23 cellular contexts compared by ENCODE assay signal in the genomic region with DNA sequence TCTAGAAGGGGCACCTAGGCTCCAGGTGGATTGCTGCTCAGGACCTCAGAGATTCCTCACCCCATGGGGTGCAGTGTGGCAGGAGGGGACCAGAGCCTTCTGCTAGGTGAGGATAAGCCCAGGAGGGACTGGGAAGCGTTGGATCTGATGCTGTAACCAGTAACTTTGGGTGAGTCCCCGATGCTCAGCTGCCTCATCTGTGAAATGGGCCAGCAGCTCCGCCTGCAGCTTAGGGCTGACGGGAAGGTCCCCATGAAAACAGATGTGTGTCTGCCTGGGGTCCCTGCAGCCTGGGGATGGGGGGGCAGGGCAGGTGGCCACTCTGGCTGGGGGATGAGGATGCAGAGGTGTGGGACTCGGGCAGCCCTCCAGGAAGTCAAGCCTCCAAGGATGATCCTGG. TPM values are rescaled to one million over a fixed set of nuclear protein-coding genes. Genes with fewer than 3 reads are reported as not detected.
DNase-seq lines count a peak whose midpoint lies in the region; ATAC-seq, FAIRE-seq and TF ChIP-seq lines count a peak whose summit lies in the region.
"Had no signal": no experiment of that assay in that cellular context is flagged by ENCODE, and none has a peak within 500 bp of the region (broad histone marks: within the 10 kb centered on the region; RNA-seq: fewer than 3 reads in every experiment).

No MANE protein-coding gene starts in this region.

- H3K4me3 ChIP-seq in HepG2 (replicated peaks in 1 of 3; ENCODE audit: insufficient read depth in 1 of 3, low read depth in 2 of 3, low read length in 3 of 3) (no peak overlapping the region), right lobe of liver (no peak overlapping the region)
- H3K4me3 ChIP-seq: BLaER1 treated with 17β-estradiol and CSF1 and Interleukin-3, amounts not matched to agents 10 nM and 100 nM; GM12878; GM23248 had no signal

- in situ Hi-C loops in HepG2 (cut with HindIII; ENCODE audit: extremely low pct_ligation_motif_present, low pct_unique_long_range_greater_than_20kb), result no loop called here

- H3K27ac ChIP-seq in HepG2 (ENCODE audit: extremely low read length, insufficient read depth, low read length), result no peak overlapping the region
- no peak overlapping the region for H3K27ac ChIP-seq in right lobe of liver
- H3K27ac ChIP-seq: BLaER1 treated with 17β-estradiol and CSF1 and Interleukin-3, amounts not matched to agents 10 nM and 100 nM; GM23248 had no signal

- H3K79me2 ChIP-seq in HepG2 (ENCODE audit: insufficient read depth, low read length), result no peaks in the 10 kb centered on the region

- TF ChIP-seq POLR2A in HepG2 (IDR thresholded peaks at IDR 0.05; ENCODE audit: insufficient read depth in 1 of 2, low read depth in 2 of 2, low read length in 2 of 2) (no peak), right lobe of liver (IDR thresholded peaks at IDR 0.05) (no peak)

- H3K4me3 Mint-ChIP-seq in WTC11 (no peak overlapping the region), neural crest cell (peak overlapping the region; percentile 81)

- H3K9me3 Mint-ChIP-seq in WTC11 (no peaks in the 10 kb centered on the region), neural crest cell (no peaks in the 10 kb centered on the region)
- H3K9me3 Mint-ChIP-seq: CD4-positive, alpha-beta T cell; CD8-positive, alpha-beta memory T cell had no signal

- no peak overlapping the region for H3K9ac ChIP-seq in HepG2 (ENCODE audit: insufficient read depth, low read depth, low read length)
- H3K9ac ChIP-seq: BLaER1 treated with 17β-estradiol and CSF1 and Interleukin-3, amounts not matched to agents 10 nM and 100 nM; GM23248 had no signal

- intact Hi-C loops in HepG2 (cut with micrococcal nuclease; ENCODE audit: unreplicated experiment) (loop anchor here (5.0 kb wide), 2 partner anchors 37 to 53 kb away; partner anchors contain the start of gene ECI1), right lobe of liver (cut with DNase I) (loop anchor here (10.0 kb wide), 1 partner anchor 306 kb away; no protein-coding TSS in a partner anchor)

- 37% methylated on average over 3 of the region's 5 CpGs for WGBS in HepG2 (ENCODE audit: low lambda C conversion rate)
- WGBS in right lobe of liver (ENCODE audit: insufficient coverage, low coverage, low lambda C conversion rate, missing lambda C conversion rate), result 53% methylated on average over 2 of the region's 5 CpGs

- no peaks in the 10 kb centered on the region for H4K20me1 ChIP-seq in HepG2 (ENCODE audit: insufficient read depth, low read length)

- H3K36me3 ChIP-seq in HepG2 (replicated peaks in 1 of 2; ENCODE audit: control insufficient read depth in 1 of 2, insufficient read depth in 2 of 2, low read length in 2 of 2) (no peaks in the 10 kb centered on the region), right lobe of liver (no peaks in the 10 kb centered on the region)
- H3K36me3 ChIP-seq: BLaER1 treated with 17β-estradiol and CSF1 and Interleukin-3, amounts not matched to agents 10 nM and 100 nM had no signal

- 0 out of 2 replicates have a peak overlapping the region, but pooled peaks have one; percentile 7 for H3K4me2 ChIP-seq in HepG2 (ENCODE audit: low read depth, low read length)
- H3K4me2 ChIP-seq: BLaER1 treated with 17β-estradiol and CSF1 and Interleukin-3, amounts not matched to agents 10 nM and 100 nM had no signal

- peaks cover 41% of the 10 kb centered on the region for H3K4me1 ChIP-seq in HepG2 (ENCODE audit: insufficient read depth, low read length)
- peaks cover 0 to 10% (median 0%) of the 10 kb centered on the region in 4 donors for H3K4me1 ChIP-seq in right lobe of liver

- TF ChIP-seq EP300 in HepG2 (IDR thresholded peaks at IDR 0.05; ENCODE audit: low read depth in 2 of 2, low read length in 2 of 2) (no peak), HepG2 (CRISPR knock-in tag; IDR thresholded peaks at IDR 0.05; ENCODE audit: borderline replicate concordance) (no peak)

- H3K27me3 ChIP-seq in HepG2 (ENCODE audit: control insufficient read depth in 1 of 2, insufficient read depth in 2 of 2, low read length in 2 of 2), result peaks cover 2 to 34% of the 10 kb centered on the region in 2 experiments; a peak in 3 of 5 replicates
- H3K27me3 ChIP-seq in right lobe of liver, result peaks cover 0 to 11% of the 10 kb centered on the region in 2 donors

- H3K9me3 ChIP-seq in HepG2 (ENCODE audit: low read length) (no peaks in the 10 kb centered on the region), right lobe of liver (no peaks in the 10 kb centered on the region)
- H3K9me3 ChIP-seq: BLaER1 treated with 17β-estradiol and CSF1 and Interleukin-3, amounts not matched to agents 10 nM and 100 nM had no signal

- H3K4me1 Mint-ChIP-seq in WTC11 (peaks cover 4% of the 10 kb centered on the region; the same call in 1 of the 2 replicates), neural crest cell (peaks cover 10% of the 10 kb centered on the region)

- POLR2A ChIA-PET in HepG2 (lab: Yijun Ruan, JAX) (interaction anchor here (1.0 to 1.3 kb wide), 3 partner anchors 16 to 44 kb away, joined by 3 to 5 read pairs (median 4); partner anchors contain the start of genes PGP and TRAF7), WTC11 (lab: Charles Lee) (interaction anchor here (1.1 kb wide), 1 partner anchor 12 kb away, joined by 4 read pairs; the partner anchor contains the start of gene BRICD5)

- BruUV-seq in HepG2 (replicated peaks; lab: Mats Ljungman, UMichigan), result no TSS peak

- DNase-seq in HepG2 (ENCODE audit: low spot score), result no peak
- DNase-seq in right lobe of liver, result no peak
- DNase-seq in WTC11 (ENCODE audit: low spot score), result no peak
- no peak for DNase-seq in neural crest cell (ENCODE audit: low read depth, low spot score)
- DNase-seq in germinal center (ENCODE audit: low spot score), result no peak
- DNase-seq in SHP77 (lab: John Stamatoyannopoulos, UW), result no peak
- DNase-seq: CD4-positive, alpha-beta T cell; CD8-positive, alpha-beta memory T cell; DMS 273 treated with DMSO at 0.1 percent for 48 hours; DMS79; EL; GDM1; GM23248; H9 had no signal

- no peaks in the 10 kb centered on the region for H3K36me3 Mint-ChIP-seq in WTC11
- no peaks in the 10 kb centered on the region for H3K36me3 Mint-ChIP-seq in neural crest cell (ENCODE audit: low read depth)
- H3K36me3 Mint-ChIP-seq: CD14-positive monocyte; CD8-positive, alpha-beta memory T cell had no signal

- CTCF ChIA-PET in HepG2 (lab: Yijun Ruan, JAX; ENCODE audit: low intra/inter-chr PET ratio, low total read pairs), result no interaction called here
- CTCF ChIA-PET in WTC11 (lab: Charles Lee), result interaction anchor here (0.9 kb wide), 1 partner anchor 16 kb away, joined by 3 read pairs; no protein-coding TSS in a partner anchor

- H3K27me3 Mint-ChIP-seq in WTC11 (ENCODE audit: low read depth) (peaks cover 56% of the 10 kb centered on the region), neural crest cell (ENCODE audit: low read depth) (peaks cover 34% of the 10 kb centered on the region)

- H3K27ac Mint-ChIP-seq in WTC11 (no peak overlapping the region), neural crest cell (ENCODE audit: unreplicated experiment) (no peak overlapping the region)
- H3K27ac Mint-ChIP-seq: B cell; CD4-positive, alpha-beta T cell; H9 had no signal

- ATAC-seq in HepG2, result no peak
- ATAC-seq in right lobe of liver, result no peak
- ATAC-seq in WTC11, result no peak
- no peak for ATAC-seq in HG03108 (IDR thresholded peaks at IDR 0.05; ENCODE audit: unreplicated experiment)
- ATAC-seq: GM12878, HCT116 had no signal

- no peak for TF ChIP-seq RAD21 in HepG2 (CRISPR knock-in tag; IDR thresholded peaks at IDR 0.05)

- no peak for FAIRE-seq in HepG2 (lab: Jason Lieb, UNC)
- FAIRE-seq: A204.1, D721Med, GM12878, GM19239 had no signal

- TF ChIP-seq CTCF in HepG2 (CRISPR knock-in tag; IDR thresholded peaks at IDR 0.05) (no peak), right lobe of liver (IDR thresholded peaks at IDR 0.05) (no peak), WTC11 (IDR thresholded peaks at IDR 0.05) (no peak), neural crest cell (conservative IDR thresholded peaks at IDR 0.05) (no peak)

- no peak overlapping the region for H2AFZ ChIP-seq in HepG2 (ENCODE audit: low read length)
- H2AFZ ChIP-seq: GM23248 had no signal

RNA-seq across cellular contexts. Expression of gene CASKIN1, which starts 2.7 kb away (rescaled TPM):
- 1.2 and 1.4 TPM in 2 replicates for total RNA-seq in HepG2 (2016; rRNA removed; fragmentation: Illumina TruSeq; extraction: Trizol)
- total RNA-seq in HepG2 (2016; cell fraction: cytosol; rRNA removed; fragmentation: Illumina TruSeq; extraction: Trizol; ENCODE audit: low read depth), result 0.20 and 2.1 TPM in 2 replicates
- 0.56 and 0.91 TPM in 2 replicates for total RNA-seq in HepG2 (2016; cell fraction: insoluble cytoplasmic fraction; rRNA removed; fragmentation: Illumina TruSeq; extraction: Trizol)
- total RNA-seq in HepG2 (2016; cell fraction: membrane; rRNA removed; fragmentation: Illumina TruSeq; extraction: Trizol), result 0.65 and 0.76 TPM in 2 replicates
- 0.65 and 1.9 TPM in 2 replicates for total RNA-seq in HepG2 (2016; cell fraction: nucleus; rRNA removed; fragmentation: Illumina TruSeq; extraction: Trizol)
- 2.2 and 9.4 TPM in 2 replicates for polyA plus RNA-seq in HepG2 (2011; rRNA removed)
- polyA plus RNA-seq in HepG2 (2011; cell fraction: cytosol; rRNA removed), result 0.65 and 1.0 TPM in 2 replicates
- 13.6 and 21.2 TPM in 2 replicates for polyA plus RNA-seq in HepG2 (2011; cell fraction: nucleus; rRNA removed)
- polyA plus RNA-seq in HepG2 (2012), result 2.3 and 3.3 TPM in 2 replicates
- polyA plus RNA-seq in HepG2 (2016; cell fraction: cytosol; fragmentation: Illumina TruSeq; extraction: Trizol; ENCODE audit: low read depth), result 0.10 TPM in 2 replicates
- 0.49 and 0.81 TPM in 2 replicates for polyA plus RNA-seq in HepG2 (2016; cell fraction: insoluble cytoplasmic fraction; fragmentation: Illumina TruSeq; extraction: Trizol; ENCODE audit: low read depth)
- 0.34 and 0.36 TPM in 2 replicates for polyA plus RNA-seq in HepG2 (2016; cell fraction: membrane; fragmentation: Illumina TruSeq; extraction: Trizol; ENCODE audit: low read depth)
- 4.1 and 6.3 TPM in 2 replicates for polyA plus RNA-seq in HepG2 (2016; cell fraction: nucleus; fragmentation: Illumina TruSeq; extraction: Trizol; ENCODE audit: insufficient read depth, low read depth)
- polyA minus RNA-seq in HepG2 (2011; rRNA and poly(A)+ RNA removed; ENCODE audit: low replicate concordance), result 4.0 TPM in 1 of 2 replicates, not detected in the other
- 0.88 and 1.8 TPM in 2 replicates for polyA minus RNA-seq in HepG2 (2011; cell fraction: cytosol; rRNA and poly(A)+ RNA removed)
- 1.5 and 2.7 TPM in 2 replicates for polyA minus RNA-seq in HepG2 (2011; cell fraction: nucleus; rRNA and poly(A)+ RNA removed)
- total RNA-seq in right lobe of liver, result not detected
- total RNA-seq in WTC11 (2021), result 9.4 to 15.7 TPM (median 11.3 TPM) in 3 replicates
- total RNA-seq in neural crest cell, result 18.9 and 20.2 TPM in 2 replicates
- total RNA-seq: B cell, GM23248 had no signal
- polyA plus RNA-seq: CD14-positive monocyte; CD8-positive, alpha-beta memory T cell; GM23248 had no signal

RNA-seq across cellular contexts. Expression of gene MLST8, which starts 6.2 kb away (rescaled TPM):
- total RNA-seq in HepG2 (2016; rRNA removed; fragmentation: Illumina TruSeq; extraction: Trizol) (25.2 and 30.8 TPM in 2 replicates), right lobe of liver (10 to 100 TPM; 13.1 to 51.0 (median 17.5) TPM), WTC11 (2021) (71.6 to 76.1 TPM (median 75.9 TPM) in 3 replicates), neural crest cell (68.1 and 69.2 TPM in 2 replicates)
- total RNA-seq in HepG2 (2016; cell fraction: cytosol; rRNA removed; fragmentation: Illumina TruSeq; extraction: Trizol; ENCODE audit: low read depth), result 66.8 and 68.3 TPM in 2 replicates
- total RNA-seq in HepG2 (2016; cell fraction: insoluble cytoplasmic fraction; rRNA removed; fragmentation: Illumina TruSeq; extraction: Trizol), result 24.8 and 34.9 TPM in 2 replicates
- 73.3 and 82.0 TPM in 2 replicates for total RNA-seq in HepG2 (2016; cell fraction: membrane; rRNA removed; fragmentation: Illumina TruSeq; extraction: Trizol)
- total RNA-seq in HepG2 (2016; cell fraction: nucleus; rRNA removed; fragmentation: Illumina TruSeq; extraction: Trizol), result 20.0 and 20.9 TPM in 2 replicates
- 70.9 and 72.7 TPM in 2 replicates for polyA plus RNA-seq in HepG2 (2011; rRNA removed)
- 88.3 and 159 TPM in 2 replicates for polyA plus RNA-seq in HepG2 (2011; cell fraction: cytosol; rRNA removed)
- 109 and 133 TPM in 2 replicates for polyA plus RNA-seq in HepG2 (2011; cell fraction: nucleus; rRNA removed)
- polyA plus RNA-seq in HepG2 (2012), result 26.5 and 34.3 TPM in 2 replicates
- polyA plus RNA-seq in HepG2 (2016; cell fraction: cytosol; fragmentation: Illumina TruSeq; extraction: Trizol; ENCODE audit: low read depth), result 136 and 139 TPM in 2 replicates
- 45.5 and 48.4 TPM in 2 replicates for polyA plus RNA-seq in HepG2 (2016; cell fraction: insoluble cytoplasmic fraction; fragmentation: Illumina TruSeq; extraction: Trizol; ENCODE audit: low read depth)
- 121 and 123 TPM in 2 replicates for polyA plus RNA-seq in HepG2 (2016; cell fraction: membrane; fragmentation: Illumina TruSeq; extraction: Trizol; ENCODE audit: low read depth)
- polyA plus RNA-seq in HepG2 (2016; cell fraction: nucleus; fragmentation: Illumina TruSeq; extraction: Trizol; ENCODE audit: insufficient read depth, low read depth), result 52.7 and 57.3 TPM in 2 replicates
- 111 and 121 TPM in 2 replicates for polyA minus RNA-seq in HepG2 (2011; rRNA and poly(A)+ RNA removed; ENCODE audit: low replicate concordance)
- 30.5 and 31.0 TPM in 2 replicates for polyA minus RNA-seq in HepG2 (2011; cell fraction: cytosol; rRNA and poly(A)+ RNA removed)
- 41.5 and 46.5 TPM in 2 replicates for polyA minus RNA-seq in HepG2 (2011; cell fraction: nucleus; rRNA and poly(A)+ RNA removed)

RNA-seq across cellular contexts. Expression of gene BRICD5, which starts 11.6 kb away (rescaled TPM):
- total RNA-seq in HepG2 (2016; rRNA removed; fragmentation: Illumina TruSeq; extraction: Trizol) (1.7 and 5.8 TPM in 2 replicates), right lobe of liver (1 to 10 TPM in 4 of 6 experiments, under 1 TPM in 2; 0.74 to 3.7 (median 2.0) TPM), WTC11 (2021) (12.5 to 15.2 TPM (median 13.6 TPM) in 3 replicates), neural crest cell (31.2 and 32.0 TPM in 2 replicates)
- total RNA-seq in HepG2 (2016; cell fraction: cytosol; rRNA removed; fragmentation: Illumina TruSeq; extraction: Trizol; ENCODE audit: low read depth), result 2.2 and 3.3 TPM in 2 replicates
- total RNA-seq in HepG2 (2016; cell fraction: insoluble cytoplasmic fraction; rRNA removed; fragmentation: Illumina TruSeq; extraction: Trizol), result 1.6 and 6.3 TPM in 2 replicates
- total RNA-seq in HepG2 (2016; cell fraction: membrane; rRNA removed; fragmentation: Illumina TruSeq; extraction: Trizol), result 1.4 and 2.7 TPM in 2 replicates
- total RNA-seq in HepG2 (2016; cell fraction: nucleus; rRNA removed; fragmentation: Illumina TruSeq; extraction: Trizol), result 5.3 and 6.8 TPM in 2 replicates
- 1.6 and 2.0 TPM in 2 replicates for polyA plus RNA-seq in HepG2 (2011; rRNA removed)
- 0.71 and 1.3 TPM in 2 replicates for polyA plus RNA-seq in HepG2 (2011; cell fraction: cytosol; rRNA removed)
- polyA plus RNA-seq in HepG2 (2011; cell fraction: nucleus; rRNA removed), result 20.0 and 26.3 TPM in 2 replicates
- polyA plus RNA-seq in HepG2 (2012), result 3.3 and 5.8 TPM in 2 replicates
- polyA plus RNA-seq in HepG2 (2016; cell fraction: cytosol; fragmentation: Illumina TruSeq; extraction: Trizol; ENCODE audit: low read depth), result 1.9 and 3.4 TPM in 2 replicates
- polyA plus RNA-seq in HepG2 (2016; cell fraction: insoluble cytoplasmic fraction; fragmentation: Illumina TruSeq; extraction: Trizol; ENCODE audit: low read depth), result 1.3 and 2.2 TPM in 2 replicates
- 0.97 and 1.2 TPM in 2 replicates for polyA plus RNA-seq in HepG2 (2016; cell fraction: membrane; fragmentation: Illumina TruSeq; extraction: Trizol; ENCODE audit: low read depth)
- 15.3 and 20.5 TPM in 2 replicates for polyA plus RNA-seq in HepG2 (2016; cell fraction: nucleus; fragmentation: Illumina TruSeq; extraction: Trizol; ENCODE audit: insufficient read depth, low read depth)
- polyA minus RNA-seq in HepG2 (2011; rRNA and poly(A)+ RNA removed; ENCODE audit: low replicate concordance), result 0.72 and 4.8 TPM in 2 replicates
- polyA minus RNA-seq in HepG2 (2011; cell fraction: cytosol; rRNA and poly(A)+ RNA removed), result 3.1 TPM in 1 of 2 replicates, not detected in the other
- polyA minus RNA-seq in HepG2 (2011; cell fraction: nucleus; rRNA and poly(A)+ RNA removed), result 3.1 and 8.0 TPM in 2 replicates
- polyA plus RNA-seq: CD14-positive monocyte had no signal

RNA-seq across cellular contexts. Expression of gene PGP, which starts 15.5 kb away (rescaled TPM):
- 15.6 and 18.3 TPM in 2 replicates for total RNA-seq in HepG2 (2016; rRNA removed; fragmentation: Illumina TruSeq; extraction: Trizol)
- total RNA-seq in HepG2 (2016; cell fraction: cytosol; rRNA removed; fragmentation: Illumina TruSeq; extraction: Trizol; ENCODE audit: low read depth), result 17.4 and 22.1 TPM in 2 replicates
- total RNA-seq in HepG2 (2016; cell fraction: insoluble cytoplasmic fraction; rRNA removed; fragmentation: Illumina TruSeq; extraction: Trizol), result 14.6 and 17.3 TPM in 2 replicates
- 19.3 and 24.3 TPM in 2 replicates for total RNA-seq in HepG2 (2016; cell fraction: membrane; rRNA removed; fragmentation: Illumina TruSeq; extraction: Trizol)
- total RNA-seq in HepG2 (2016; cell fraction: nucleus; rRNA removed; fragmentation: Illumina TruSeq; extraction: Trizol), result 13.5 and 16.4 TPM in 2 replicates
- polyA plus RNA-seq in HepG2 (2011; rRNA removed), result 7.3 and 8.4 TPM in 2 replicates
- polyA plus RNA-seq in HepG2 (2011; cell fraction: cytosol; rRNA removed), result 4.2 and 9.0 TPM in 2 replicates
- 26.9 and 29.4 TPM in 2 replicates for polyA plus RNA-seq in HepG2 (2011; cell fraction: nucleus; rRNA removed)
- 5.8 and 6.7 TPM in 2 replicates for polyA plus RNA-seq in HepG2 (2012)
- 28.2 and 33.1 TPM in 2 replicates for polyA plus RNA-seq in HepG2 (2016; cell fraction: cytosol; fragmentation: Illumina TruSeq; extraction: Trizol; ENCODE audit: low read depth)
- 21.0 and 21.9 TPM in 2 replicates for polyA plus RNA-seq in HepG2 (2016; cell fraction: insoluble cytoplasmic fraction; fragmentation: Illumina TruSeq; extraction: Trizol; ENCODE audit: low read depth)
- polyA plus RNA-seq in HepG2 (2016; cell fraction: membrane; fragmentation: Illumina TruSeq; extraction: Trizol; ENCODE audit: low read depth), result 24.1 and 25.1 TPM in 2 replicates
- 37.7 and 42.5 TPM in 2 replicates for polyA plus RNA-seq in HepG2 (2016; cell fraction: nucleus; fragmentation: Illumina TruSeq; extraction: Trizol; ENCODE audit: insufficient read depth, low read depth)
- 7.8 and 25.3 TPM in 2 replicates for polyA minus RNA-seq in HepG2 (2011; rRNA and poly(A)+ RNA removed; ENCODE audit: low replicate concordance)
- 3.1 and 4.7 TPM in 2 replicates for polyA minus RNA-seq in HepG2 (2011; cell fraction: cytosol; rRNA and poly(A)+ RNA removed)
- 6.1 and 8.8 TPM in 2 replicates for polyA minus RNA-seq in HepG2 (2011; cell fraction: nucleus; rRNA and poly(A)+ RNA removed)
- 10 to 100 TPM in 1 of 6 experiments, 1 to 10 TPM in 5; 3.8 to 14.2 (median 6.9) TPM for total RNA-seq in right lobe of liver
- 38.4 to 40.1 TPM (median 39.5 TPM) in 3 replicates for total RNA-seq in WTC11 (2021)
- 47.3 and 50.2 TPM in 2 replicates for total RNA-seq in neural crest cell

RNA-seq across cellular contexts. Expression of gene E4F1, which starts 24.3 kb away (rescaled TPM):
- 10.3 and 19.5 TPM in 2 replicates for total RNA-seq in HepG2 (2016; rRNA removed; fragmentation: Illumina TruSeq; extraction: Trizol)
- total RNA-seq in HepG2 (2016; cell fraction: cytosol; rRNA removed; fragmentation: Illumina TruSeq; extraction: Trizol; ENCODE audit: low read depth), result 6.9 and 8.8 TPM in 2 replicates
- total RNA-seq in HepG2 (2016; cell fraction: insoluble cytoplasmic fraction; rRNA removed; fragmentation: Illumina TruSeq; extraction: Trizol), result 8.9 and 20.8 TPM in 2 replicates
- total RNA-seq in HepG2 (2016; cell fraction: membrane; rRNA removed; fragmentation: Illumina TruSeq; extraction: Trizol), result 6.0 TPM in 2 replicates
- total RNA-seq in HepG2 (2016; cell fraction: nucleus; rRNA removed; fragmentation: Illumina TruSeq; extraction: Trizol), result 24.2 and 28.6 TPM in 2 replicates
- 13.8 and 17.2 TPM in 2 replicates for polyA plus RNA-seq in HepG2 (2011; rRNA removed)
- 6.1 and 10.8 TPM in 2 replicates for polyA plus RNA-seq in HepG2 (2011; cell fraction: cytosol; rRNA removed)
- 151 and 202 TPM in 2 replicates for polyA plus RNA-seq in HepG2 (2011; cell fraction: nucleus; rRNA removed)
- polyA plus RNA-seq in HepG2 (2012), result 6.8 and 6.9 TPM in 2 replicates
- polyA plus RNA-seq in HepG2 (2016; cell fraction: cytosol; fragmentation: Illumina TruSeq; extraction: Trizol; ENCODE audit: low read depth), result 3.5 and 3.6 TPM in 2 replicates
- 8.4 and 9.9 TPM in 2 replicates for polyA plus RNA-seq in HepG2 (2016; cell fraction: insoluble cytoplasmic fraction; fragmentation: Illumina TruSeq; extraction: Trizol; ENCODE audit: low read depth)
- 4.8 and 5.0 TPM in 2 replicates for polyA plus RNA-seq in HepG2 (2016; cell fraction: membrane; fragmentation: Illumina TruSeq; extraction: Trizol; ENCODE audit: low read depth)
- 55.1 and 57.6 TPM in 2 replicates for polyA plus RNA-seq in HepG2 (2016; cell fraction: nucleus; fragmentation: Illumina TruSeq; extraction: Trizol; ENCODE audit: insufficient read depth, low read depth)
- 14.4 and 15.9 TPM in 2 replicates for polyA minus RNA-seq in HepG2 (2011; rRNA and poly(A)+ RNA removed; ENCODE audit: low replicate concordance)
- polyA minus RNA-seq in HepG2 (2011; cell fraction: cytosol; rRNA and poly(A)+ RNA removed), result 6.6 and 9.1 TPM in 2 replicates
- 18.3 and 20.5 TPM in 2 replicates for polyA minus RNA-seq in HepG2 (2011; cell fraction: nucleus; rRNA and poly(A)+ RNA removed)
- 10 to 100 TPM in 4 of 6 experiments, 1 to 10 TPM in 2; 8.9 to 11.3 (median 10.4) TPM for total RNA-seq in right lobe of liver
- 27.2 to 34.4 TPM (median 27.8 TPM) in 3 replicates for total RNA-seq in WTC11 (2021)
- 37.5 and 38.9 TPM in 2 replicates for total RNA-seq in neural crest cell
